12 cellular contexts compared by ENCODE assay signal in genomic region chr5:173281910-173282309, GRCh38. TPM values are rescaled to one million over a fixed set of nuclear protein-coding genes. Genes with fewer than 3 reads are reported as not detected.
DNase-seq lines count a peak whose midpoint lies in the region; ATAC-seq, FAIRE-seq and TF ChIP-seq lines count a peak whose summit lies in the region.
"Had no signal": no experiment of that assay in that cellular context is flagged by ENCODE, and none has a peak within 500 bp of the region (broad histone marks: within the 10 kb centered on the region; RNA-seq: fewer than 3 reads in every experiment).

No MANE protein-coding gene starts in this region.

- peak; percentile 74 for DNase-seq in ELF-1 (ENCODE audit: low read depth, low spot score)
- DNase-seq in MG63: peak; percentile 41
- DNase-seq in GM12878 (ENCODE audit: low read depth, low spot score): no peak
- DNase-seq in kidney epithelial cell (ENCODE audit: low read depth): no peak
- DNase-seq in lower lobe of right lung: no peak
- no peak for DNase-seq in urothelium cell line (ENCODE audit: low spot score)
- DNase-seq: mucosa of descending colon; NCI-H2029; stimulated activated CD4-positive, alpha-beta T cell treated with anti-CD3 and anti-CD28 coated beads, Interleukin-2, amount 100 ng/mL, for 48 hours had no signal

- H2AFZ ChIP-seq in GM12878 (ENCODE audit: control insufficient read depth, low read depth, low read length): no peak overlapping the region

- H3K9me3 ChIP-seq in MG63 (0 out of 2 replicates have a peak, but pooled peaks cover 3% of the 10 kb centered on the region), GM12878 (replicated peaks; ENCODE audit: control insufficient read depth, insufficient read depth, low read length) (no peaks in the 10 kb centered on the region; the same call in 2 of the 3 replicates), lower lobe of right lung (no peaks in the 10 kb centered on the region)
- H3K9me3 ChIP-seq: mucosa of descending colon had no signal

- TF ChIP-seq POLR2A in GM12878 (IDR thresholded peaks at IDR 0.05; ENCODE audit: low read depth, low read length): no peak

- WGBS in GM12878 (ENCODE audit: insufficient coverage, insufficient replicate concordance, low lambda C conversion rate, missing lambda C conversion rate): 0% methylated on average over 4 of the region's 6 CpGs

- no peak overlapping the region for H3K9ac ChIP-seq in GM12878 (ENCODE audit: control insufficient read depth, insufficient read depth, low read length)

- H3K4me3 ChIP-seq in MG63 (no peak overlapping the region), GM12878 (no peak overlapping the region), kidney epithelial cell (ENCODE audit: low read depth, low read length) (no peak overlapping the region), lower lobe of right lung (no peak overlapping the region)
- H3K4me3 ChIP-seq: mucosa of descending colon had no signal

- CTCF ChIA-PET in GM12878 (lab: Yijun Ruan, JAX): no interaction called here

- H3K27me3 ChIP-seq in MG63 (0 out of 2 replicates have a peak, but pooled peaks cover under 1% of the 10 kb centered on the region), GM12878 (replicated peaks in 1 of 2; ENCODE audit: control insufficient read depth in 2 of 2, insufficient read depth in 2 of 2, low read length in 1 of 2) (peaks cover 0 to 2% of the 10 kb centered on the region in 2 experiments; a peak in 1 of 4 replicates), kidney epithelial cell (ENCODE audit: control insufficient read depth, insufficient read depth, low read length) (peaks cover 26% of the 10 kb centered on the region), lower lobe of right lung (ENCODE audit: low read depth) (peaks cover 58% of the 10 kb centered on the region)

- TF ChIP-seq RAD21 in GM12878 (IDR thresholded peaks at IDR 0.05; ENCODE audit: insufficient read depth, low read depth, low read length): peak; percentile 44; the same call in 1 of the 2 replicates

- H3K79me2 ChIP-seq in GM12878 (ENCODE audit: control insufficient read depth, insufficient read depth, low read length): no peaks in the 10 kb centered on the region

- H3K4me2 ChIP-seq in GM12878 (ENCODE audit: control insufficient read depth, insufficient read depth): no peak overlapping the region

- H3K27ac ChIP-seq in GM12878 (ENCODE audit: control insufficient read depth, insufficient read depth): no peak overlapping the region
- no peak overlapping the region for H3K27ac ChIP-seq in lower lobe of right lung

- H3K36me3 ChIP-seq in MG63: no peaks in the 10 kb centered on the region
- no peaks in the 10 kb centered on the region for H3K36me3 ChIP-seq in GM12878 (ENCODE audit: control insufficient read depth in 2 of 2, insufficient read depth in 2 of 2, low read length in 1 of 2)
- no peaks in the 10 kb centered on the region for H3K36me3 ChIP-seq in kidney epithelial cell (ENCODE audit: control insufficient read depth, insufficient read depth, low read length)
- no peaks in the 10 kb centered on the region for H3K36me3 ChIP-seq in lower lobe of right lung

- peaks cover 5% of the 10 kb centered on the region; the same call in 1 of the 2 replicates for H3K4me1 ChIP-seq in GM12878 (ENCODE audit: control insufficient read depth, insufficient read depth, low read length)
- peaks cover 7% of the 10 kb centered on the region for H3K4me1 ChIP-seq in lower lobe of right lung

- POLR2A ChIA-PET in GM12878 (lab: Charles Lee): no interaction called here

- RAD21 ChIA-PET in GM12878 (lab: Charles Lee; ENCODE audit: unreplicated experiment): interaction anchor here (1.1 kb wide), 1 partner anchor 303 kb away, joined by 3 read pairs; no protein-coding TSS in a partner anchor

- FAIRE-seq in GM12878 (lab: Jason Lieb, UNC) (no peak), urothelium cell line (lab: Jason Lieb, UNC) (no peak)
- FAIRE-seq: GM18507 had no signal

- no peak for ATAC-seq in GM12878
- no peak for ATAC-seq in HG02973 (IDR thresholded peaks at IDR 0.05; ENCODE audit: unreplicated experiment)
- no peak for ATAC-seq in lower lobe of right lung
- no peak for ATAC-seq in GM21447 (IDR thresholded peaks at IDR 0.05; ENCODE audit: unreplicated experiment)
- ATAC-seq: mucosa of descending colon had no signal

- in situ Hi-C loops in GM12878 (cut with MboI): no loop called here

- no peaks in the 10 kb centered on the region for H4K20me1 ChIP-seq in GM12878 (ENCODE audit: control insufficient read depth, insufficient read depth)

- intact Hi-C loops in GM12878 (cut with micrococcal nuclease; ENCODE audit: unreplicated experiment): no loop called here
- intact Hi-C loops in lower lobe of right lung (cut with DNase I): no loop called here

- no peak for TF ChIP-seq EP300 in GM12878 (IDR thresholded peaks at IDR 0.05; ENCODE audit: borderline replicate concordance in 1 of 2, control insufficient read depth in 1 of 2, low read depth in 2 of 2, low read length in 2 of 2)

- BruUV-seq in GM12878 (replicated peaks; lab: Mats Ljungman, UMichigan): no TSS peak

- peak in 1 of 3 experiments; percentile 10; a peak in 2 of 6 replicates for TF ChIP-seq CTCF in GM12878 (IDR thresholded peaks at IDR 0.05 in 2 of 3, conservative IDR thresholded peaks at IDR 0.05 in 1 of 3; ENCODE audit: control insufficient read depth in 2 of 3, extremely low read depth in 1 of 3, insufficient read depth in 1 of 3, low read depth in 3 of 3, low read length in 3 of 3)
- peak; percentile 25 for TF ChIP-seq CTCF in kidney epithelial cell (IDR thresholded peaks at IDR 0.05; ENCODE audit: insufficient read depth, low read length, poor library complexity, severe bottlenecking)
- no peak for TF ChIP-seq CTCF in lower lobe of right lung (IDR thresholded peaks at IDR 0.05)

- SMC1A ChIA-PET in GM12878 (lab: Charles Lee; ENCODE audit: uncharacterized antibody, unreplicated experiment): interaction anchor here (1.5 kb wide), 1 partner anchor 304 kb away, joined by 3 read pairs; no protein-coding TSS in a partner anchor

TF ChIP-seq in GM12878, 131 proteins besides CTCF, POLR2A, EP300 and RAD21 (continues in another document):
- TF ChIP-seq RFX5 (IDR thresholded peaks at IDR 0.05; ENCODE audit: low read depth, low read length) (no peak), ATF2 (IDR thresholded peaks at IDR 0.05; ENCODE audit: low read length) (no peak), JUND (IDR thresholded peaks at IDR 0.05; ENCODE audit: low read depth, low read length) (no peak)

RNA-seq across cellular contexts. Expression of gene STC2, which starts 46.3 kb away (rescaled TPM):
- 65.2 and 103 TPM in 2 replicates for total RNA-seq in MG63 (2014; rRNA removed; shearing (Covaris generic); ENCODE audit: low replicate concordance)
- total RNA-seq in GM12878 (2013; cell fraction: nucleolus; rRNA removed): 24.5 and 26.4 TPM in 2 replicates
- total RNA-seq in GM12878 (2014; rRNA removed) (2.0 and 3.4 TPM in 2 replicates), GM12878 (2014; rRNA removed; fragmentation: Illumina TruSeq; extraction: Trizol) (1.7 and 1.8 TPM in 2 replicates), GM12878 (2021) (3.5 and 3.7 TPM in 2 replicates), kidney epithelial cell (136 and 219 TPM in 2 replicates), lower lobe of right lung (10.8 TPM)
- polyA plus RNA-seq in GM12878 (2011; ENCODE audit: low read depth): 2.1 TPM
- polyA plus RNA-seq in GM12878 (2011; rRNA removed) (1.1 and 1.2 TPM in 2 replicates), GM12878 (2014; fragmentation: Illumina TruSeq; extraction: Trizol) (1.5 and 2.0 TPM in 2 replicates), GM12878 (2014; fragmentation: Nextera tagmentation; extraction: Ambion mirVana) (under 1 TPM; 0.05 to 0.13 TPM), GM12878 (2014; rRNA removed) (3.2 and 4.8 TPM in 2 replicates), GM12878 (2016; fragmentation: Nextera tagmentation; extraction: Ambion mirVana) (1 to 10 TPM; 2.6 to 4.4 TPM)
- 0.62 and 1.5 TPM in 2 replicates for polyA plus RNA-seq in GM12878 (2011; cell fraction: cytosol; rRNA removed)
- polyA plus RNA-seq in GM12878 (2011; cell fraction: nucleus; rRNA removed): 2.4 and 4.0 TPM in 2 replicates
- polyA plus RNA-seq in GM12878 (2012): 5.0 and 6.0 TPM in 2 replicates
- 0.51 and 0.98 TPM in 2 replicates for polyA minus RNA-seq in GM12878 (2011; rRNA and poly(A)+ RNA removed)
- 0.67 and 3.0 TPM in 2 replicates for polyA minus RNA-seq in GM12878 (2011; cell fraction: cytosol; rRNA and poly(A)+ RNA removed)
- 1.6 and 1.9 TPM in 2 replicates for polyA minus RNA-seq in GM12878 (2011; cell fraction: nucleus; rRNA and poly(A)+ RNA removed)

RNA-seq across cellular contexts. Expression of gene NKX2-5, which starts 46.9 kb away (rescaled TPM):
- 14.2 and 16.8 TPM in 2 replicates for total RNA-seq in MG63 (2014; rRNA removed; shearing (Covaris generic); ENCODE audit: low replicate concordance)
- total RNA-seq in GM12878 (2013; cell fraction: nucleolus; rRNA removed): not detected in 2 replicates
- total RNA-seq in GM12878 (2014; rRNA removed): not detected in 2 replicates
- total RNA-seq in GM12878 (2014; rRNA removed; fragmentation: Illumina TruSeq; extraction: Trizol): not detected in 2 replicates
- not detected in 2 replicates for total RNA-seq in GM12878 (2021)
- not detected for polyA plus RNA-seq in GM12878 (2011; ENCODE audit: low read depth)
- polyA plus RNA-seq in GM12878 (2011; rRNA removed): not detected in 2 replicates
- not detected in 2 replicates for polyA plus RNA-seq in GM12878 (2011; cell fraction: cytosol; rRNA removed)
- not detected in 2 replicates for polyA plus RNA-seq in GM12878 (2011; cell fraction: nucleus; rRNA removed)
- polyA plus RNA-seq in GM12878 (2012): not detected in 2 replicates
- not detected in 2 replicates for polyA plus RNA-seq in GM12878 (2014; fragmentation: Illumina TruSeq; extraction: Trizol)
- polyA plus RNA-seq in GM12878 (2014; fragmentation: Nextera tagmentation; extraction: Ambion mirVana): not detected
- not detected in 2 replicates for polyA plus RNA-seq in GM12878 (2014; rRNA removed)
- polyA plus RNA-seq in GM12878 (2016; fragmentation: Nextera tagmentation; extraction: Ambion mirVana): under 1 TPM in 1 of 2 experiments, not detected in 1; 0.23 TPM
- not detected in 2 replicates for polyA minus RNA-seq in GM12878 (2011; rRNA and poly(A)+ RNA removed)
- polyA minus RNA-seq in GM12878 (2011; cell fraction: cytosol; rRNA and poly(A)+ RNA removed): not detected in 2 replicates
- not detected in 2 replicates for polyA minus RNA-seq in GM12878 (2011; cell fraction: nucleus; rRNA and poly(A)+ RNA removed)
- total RNA-seq in kidney epithelial cell: not detected in 2 replicates
- not detected for total RNA-seq in lower lobe of right lung
- total RNA-seq: mucosa of descending colon had no signal

Comparison
In these comparisons a context has a peak if more than half of its experiments do, and no peak if none do; other contexts are left out.
1. DNase-seq: peak in ELF-1 (single experiment) and MG63 (single experiment); none in GM12878 (single experiment), kidney epithelial cell (single experiment), lower lobe of right lung (single experiment) and urothelium cell line (single experiment).
2. RNA of gene NKX2-5, which starts 46.9 kb away (total RNA-seq): 14.2 to 16.8 TPM in MG63; not detected in GM12878, not detected in kidney epithelial cell and not detected in lower lobe of right lung (single experiment); every median in the first group is over 10 times any median in the second.